Comparison of ENCODE assay signal across 1 cellular context in genomic region chr2:127636248-127637235, GRCh38.
TF ChIP-seq lines count a peak whose summit lies in the region.

No MANE protein-coding gene starts in this region.

TF ChIP-seq in HCT116, 20 proteins besides CTCF, POLR2A, EP300 and RAD21 (continued from another document):
- TF ChIP-seq, protein P1, sequence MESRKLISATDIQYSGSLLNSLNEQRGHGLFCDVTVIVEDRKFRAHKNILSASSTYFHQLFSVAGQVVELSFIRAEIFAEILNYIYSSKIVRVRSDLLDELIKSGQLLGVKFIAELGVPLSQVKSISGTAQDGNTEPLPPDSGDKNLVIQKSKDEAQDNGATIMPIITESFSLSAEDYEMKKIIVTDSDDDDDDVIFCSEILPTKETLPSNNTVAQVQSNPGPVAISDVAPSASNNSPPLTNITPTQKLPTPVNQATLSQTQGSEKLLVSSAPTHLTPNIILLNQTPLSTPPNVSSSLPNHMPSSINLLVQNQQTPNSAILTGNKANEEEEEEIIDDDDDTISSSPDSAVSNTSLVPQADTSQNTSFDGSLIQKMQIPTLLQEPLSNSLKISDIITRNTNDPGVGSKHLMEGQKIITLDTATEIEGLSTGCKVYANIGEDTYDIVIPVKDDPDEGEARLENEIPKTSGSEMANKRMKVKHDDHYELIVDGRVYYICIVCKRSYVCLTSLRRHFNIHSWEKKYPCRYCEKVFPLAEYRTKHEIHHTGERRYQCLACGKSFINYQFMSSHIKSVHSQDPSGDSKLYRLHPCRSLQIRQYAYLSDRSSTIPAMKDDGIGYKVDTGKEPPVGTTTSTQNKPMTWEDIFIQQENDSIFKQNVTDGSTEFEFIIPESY (IDR thresholded peaks at IDR 0.05; ENCODE audit: extremely low read depth, insufficient replicate concordance, low read length) = no peak
- no peak for TF ChIP-seq TCF7L2 (IDR thresholded peaks at IDR 0.05; ENCODE audit: borderline replicate concordance, extremely low read depth, insufficient read depth, insufficient read length)
- no peak for TF ChIP-seq SP1 (IDR thresholded peaks at IDR 0.05; ENCODE audit: low read depth)
- TF ChIP-seq CEBPB (IDR thresholded peaks at IDR 0.05; ENCODE audit: low read depth) = no peak
- no peak for TF ChIP-seq ELF1 (IDR thresholded peaks at IDR 0.05; ENCODE audit: borderline replicate concordance, low read depth)
- no peak for TF ChIP-seq JUND (IDR thresholded peaks at IDR 0.05)
- no peak for TF ChIP-seq MAX (IDR thresholded peaks at IDR 0.05)
- TF ChIP-seq SRF (IDR thresholded peaks at IDR 0.05; ENCODE audit: low read depth) = no peak
